Comparison of ENCODE assay signal across 1 cellular context in the genomic region with DNA sequence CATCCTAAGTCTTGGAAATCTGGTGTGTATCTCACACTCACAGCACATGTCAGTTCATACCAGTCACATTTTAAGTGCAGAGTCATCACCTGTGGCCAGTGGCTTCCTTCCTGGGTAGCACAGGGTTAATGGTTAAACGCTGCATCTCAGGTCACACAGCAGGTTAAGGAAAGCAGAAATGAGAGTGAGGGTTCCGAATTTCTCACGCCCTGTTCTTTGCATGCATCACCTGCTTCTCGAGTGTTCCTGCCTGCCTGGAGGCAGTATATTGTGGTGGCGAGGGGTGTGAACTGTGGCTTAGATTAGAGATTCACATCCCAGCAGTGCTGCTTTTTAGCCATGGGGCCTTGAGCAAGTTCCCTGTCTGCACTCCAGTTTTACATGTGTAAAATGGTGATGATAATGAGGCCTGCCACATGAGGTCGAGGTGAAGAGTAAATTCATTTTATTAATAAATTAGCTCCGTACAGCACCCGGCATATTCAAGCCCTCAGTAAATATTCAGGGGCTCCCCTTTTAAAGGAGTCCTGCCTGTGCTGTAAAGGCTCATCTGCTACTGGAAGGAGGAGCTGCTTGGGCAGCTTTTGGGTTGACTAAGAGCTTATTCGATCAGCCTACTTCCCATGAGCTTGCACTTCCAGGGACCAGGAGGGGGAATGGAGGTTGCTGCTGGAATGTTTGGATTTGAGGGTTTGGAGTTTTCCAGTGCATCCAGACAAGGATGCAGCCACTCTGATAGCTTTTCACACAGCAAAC.
TF ChIP-seq lines count a peak whose summit lies in the region.

No MANE protein-coding gene starts in this region.

TF ChIP-seq in K562, 482 proteins besides CTCF, POLR2A, EP300 and RAD21 (continued from another document):
- TF ChIP-seq POLR2H (tag; IDR thresholded peaks at IDR 0.05; ENCODE audit: low read depth) (no peak), HNRNPLL (IDR thresholded peaks at IDR 0.05; ENCODE audit: low read depth, low read length, poor library complexity, severe bottlenecking) (no peak), HDAC8 (tag; IDR thresholded peaks at IDR 0.05) (no peak), NFXL1 (CRISPR knock-in tag; IDR thresholded peaks at IDR 0.05) (no peak), ETS2 (tag; IDR thresholded peaks at IDR 0.05; ENCODE audit: borderline replicate concordance, poor library complexity, severe bottlenecking) (no peak), THRB (CRISPR knock-in tag; conservative IDR thresholded peaks at IDR 0.05) (no peak), C11orf30 (IDR thresholded peaks at IDR 0.05; ENCODE audit: low read depth) (peak; percentile 40), TAF9B (IDR thresholded peaks at IDR 0.05; ENCODE audit: partially characterized antibody) (no peak), DLX4 (CRISPR knock-in tag; IDR thresholded peaks at IDR 0.05) (no peak)
- TF ChIP-seq, protein P1, sequence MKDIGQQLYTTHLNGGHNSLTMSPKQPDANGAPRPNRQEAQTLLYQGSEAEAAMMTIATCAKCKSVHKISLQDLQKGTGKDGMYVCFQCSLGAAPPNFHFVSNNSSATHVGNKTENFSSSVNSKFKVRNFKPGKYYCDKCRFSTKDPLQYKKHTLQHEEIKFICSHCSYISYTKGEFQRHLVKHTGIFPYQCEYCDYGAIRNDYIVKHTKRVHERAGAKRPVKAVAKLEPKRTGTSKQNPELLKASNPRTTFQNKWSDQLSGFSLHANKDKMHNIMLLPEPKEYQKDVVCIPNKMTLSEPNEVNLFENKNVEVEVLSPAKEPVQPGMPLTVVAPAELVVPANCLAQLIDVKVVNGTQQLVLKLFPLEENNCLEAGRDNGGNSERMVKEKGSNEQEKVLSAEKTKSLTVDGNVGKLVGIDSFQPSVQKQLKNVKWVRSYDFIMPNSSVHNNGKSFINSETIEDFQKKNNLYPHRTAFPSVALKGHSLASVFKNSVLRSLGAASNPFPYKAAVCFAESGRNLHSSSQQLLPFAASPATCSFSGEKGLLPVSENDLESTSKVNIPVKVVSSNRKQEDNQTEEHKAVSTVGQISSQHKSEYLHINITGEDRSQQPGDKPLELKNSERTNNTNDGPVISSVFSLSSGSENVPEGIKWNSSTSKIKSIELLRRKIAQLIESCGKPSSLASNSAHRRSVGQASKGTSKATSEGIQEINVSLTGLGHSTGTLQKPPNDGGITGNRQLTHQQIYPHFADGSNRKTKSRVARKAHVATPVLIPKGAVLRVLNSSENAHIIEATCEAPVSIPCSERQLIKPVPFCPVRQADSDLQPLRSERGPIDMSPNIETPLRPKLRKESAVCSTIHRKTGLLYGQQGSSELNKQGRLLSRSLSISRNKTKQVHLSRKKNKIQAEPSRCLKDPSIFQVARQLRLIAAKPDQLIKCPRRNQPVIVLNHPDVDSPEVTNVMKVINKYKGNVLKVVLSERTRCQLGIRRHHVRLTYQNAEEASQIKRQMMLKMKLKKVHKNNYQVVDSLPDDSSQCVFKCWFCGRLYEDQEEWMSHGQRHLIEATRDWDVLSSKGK (CRISPR knock-in tag; IDR thresholded peaks at IDR 0.05), result no peak
- TF ChIP-seq, protein P2, sequence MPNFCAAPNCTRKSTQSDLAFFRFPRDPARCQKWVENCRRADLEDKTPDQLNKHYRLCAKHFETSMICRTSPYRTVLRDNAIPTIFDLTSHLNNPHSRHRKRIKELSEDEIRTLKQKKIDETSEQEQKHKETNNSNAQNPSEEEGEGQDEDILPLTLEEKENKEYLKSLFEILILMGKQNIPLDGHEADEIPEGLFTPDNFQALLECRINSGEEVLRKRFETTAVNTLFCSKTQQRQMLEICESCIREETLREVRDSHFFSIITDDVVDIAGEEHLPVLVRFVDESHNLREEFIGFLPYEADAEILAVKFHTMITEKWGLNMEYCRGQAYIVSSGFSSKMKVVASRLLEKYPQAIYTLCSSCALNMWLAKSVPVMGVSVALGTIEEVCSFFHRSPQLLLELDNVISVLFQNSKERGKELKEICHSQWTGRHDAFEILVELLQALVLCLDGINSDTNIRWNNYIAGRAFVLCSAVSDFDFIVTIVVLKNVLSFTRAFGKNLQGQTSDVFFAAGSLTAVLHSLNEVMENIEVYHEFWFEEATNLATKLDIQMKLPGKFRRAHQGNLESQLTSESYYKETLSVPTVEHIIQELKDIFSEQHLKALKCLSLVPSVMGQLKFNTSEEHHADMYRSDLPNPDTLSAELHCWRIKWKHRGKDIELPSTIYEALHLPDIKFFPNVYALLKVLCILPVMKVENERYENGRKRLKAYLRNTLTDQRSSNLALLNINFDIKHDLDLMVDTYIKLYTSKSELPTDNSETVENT (CRISPR knock-in tag; IDR thresholded peaks at IDR 0.05), result no peak
- TF ChIP-seq, protein P3, sequence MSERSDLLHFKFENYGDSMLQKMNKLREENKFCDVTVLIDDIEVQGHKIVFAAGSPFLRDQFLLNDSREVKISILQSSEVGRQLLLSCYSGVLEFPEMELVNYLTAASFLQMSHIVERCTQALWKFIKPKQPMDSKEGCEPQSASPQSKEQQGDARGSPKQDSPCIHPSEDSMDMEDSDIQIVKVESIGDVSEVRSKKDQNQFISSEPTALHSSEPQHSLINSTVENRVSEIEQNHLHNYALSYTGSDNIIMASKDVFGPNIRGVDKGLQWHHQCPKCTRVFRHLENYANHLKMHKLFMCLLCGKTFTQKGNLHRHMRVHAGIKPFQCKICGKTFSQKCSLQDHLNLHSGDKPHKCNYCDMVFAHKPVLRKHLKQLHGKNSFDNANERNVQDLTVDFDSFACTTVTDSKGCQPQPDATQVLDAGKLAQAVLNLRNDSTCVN (CRISPR knock-in tag; IDR thresholded peaks at IDR 0.05), result no peak
